Comparison of ENCODE assay signal across 17 cellular contexts in genomic region chr4:3611778-3612177, GRCh38.
DNase-seq lines count a peak whose midpoint lies in the region; TF ChIP-seq lines count a peak whose summit lies in the region.
"Had no signal": no experiment of that assay in that cellular context is flagged by ENCODE, and none has a peak within 500 bp of the region (broad histone marks: within the 10 kb centered on the region; RNA-seq: fewer than 3 reads in every experiment).

No MANE protein-coding gene starts in this region.

- H3K9me3 Mint-ChIP-seq in neural crest cell (peaks cover 10% of the 10 kb centered on the region), progenitor cell of endocrine pancreas (ENCODE audit: low read depth) (peaks cover 2% of the 10 kb centered on the region)
- H3K9me3 Mint-ChIP-seq in activated CD4-positive, alpha-beta T cell treated with anti-CD3 and anti-CD28 coated beads, Interleukin-2, amount 10 ng/mL, durations not matched to agents 24 days and 14 days, result peaks cover 17% of the 10 kb centered on the region
- H3K9me3 Mint-ChIP-seq: CD8-positive, alpha-beta T cell had no signal

- H3K36me3 Mint-ChIP-seq in neural crest cell (ENCODE audit: low read depth), result no peaks in the 10 kb centered on the region
- no peaks in the 10 kb centered on the region for H3K36me3 Mint-ChIP-seq in progenitor cell of endocrine pancreas (ENCODE audit: insufficient read depth)
- no peaks in the 10 kb centered on the region for H3K36me3 Mint-ChIP-seq in activated CD4-positive, alpha-beta T cell treated with anti-CD3 and anti-CD28 coated beads, Interleukin-2, amount 10 ng/mL, durations not matched to agents 24 days and 14 days (ENCODE audit: low read depth)
- H3K36me3 Mint-ChIP-seq: CD14-positive monocyte; CD8-positive, alpha-beta T cell had no signal

- intact Hi-C loops in ovary (cut with DNase I), result no loop called here
- intact Hi-C loops in activated CD4-positive, alpha-beta T cell treated with anti-CD3 and anti-CD28 coated beads, Interleukin-2, amount 10 ng/mL, durations not matched to agents 24 days and 14 days (cut with micrococcal nuclease), result no loop called here

- no peaks in the 10 kb centered on the region for H3K36me3 ChIP-seq in ovary
- H3K36me3 ChIP-seq: HAP-1 had no signal

- H3K27me3 Mint-ChIP-seq in neural crest cell (ENCODE audit: low read depth) (no peaks in the 10 kb centered on the region), progenitor cell of endocrine pancreas (peaks cover 10% of the 10 kb centered on the region)
- H3K27me3 Mint-ChIP-seq in activated CD4-positive, alpha-beta T cell treated with anti-CD3 and anti-CD28 coated beads, Interleukin-2, amount 10 ng/mL, durations not matched to agents 24 days and 14 days, result no peaks in the 10 kb centered on the region

- WGBS in ovary, 3 donors, result 84 to 87% (median 86%) methylated on average over 14 of the region's 14 CpGs

- DNase-seq in activated effector memory CD4-positive, alpha-beta T cell treated with anti-CD3 and anti-CD28 coated beads, Interleukin-2, amount 50 U/mL, for 16 hours, result peak; percentile 13
- no peak for DNase-seq in activated effector memory CD4-positive, alpha-beta T cell treated with Interleukin-2 at 50 U/mL for 16 hours
- DNase-seq in neural crest cell (ENCODE audit: low read depth, low spot score) (no peak), progenitor cell of endocrine pancreas (ENCODE audit: low spot score, unreplicated experiment) (no peak), ovary (no peak), NCI-H524 treated with DMSO at 0.1 percent for 48 hours (lab: John Stamatoyannopoulos, UW) (no peak)
- no peak for DNase-seq in activated CD4-positive, alpha-beta T cell treated with anti-CD3 and anti-CD28 coated beads, Interleukin-2, amount 10 ng/mL, durations not matched to agents 24 days and 14 days
- no peak for DNase-seq in activated CD4-positive, alpha-beta T cell treated with anti-CD3 and anti-CD28 coated beads for 1 hour
- DNase-seq: CD8-positive, alpha-beta T cell; COR-L47; DMS153; DMS79 treated with DMSO at 0.1 percent for 48 hours; EL; GM23248 had no signal

- H3K27ac ChIP-seq in ovary, result no peak overlapping the region
- H3K27ac ChIP-seq: 22Rv1, GM23248 had no signal

- peak overlapping the region; percentile 88 for H3K27ac Mint-ChIP-seq in neural crest cell (ENCODE audit: unreplicated experiment)
- peak overlapping the region; percentile 26 for H3K27ac Mint-ChIP-seq in progenitor cell of endocrine pancreas
- H3K27ac Mint-ChIP-seq in activated CD4-positive, alpha-beta T cell treated with anti-CD3 and anti-CD28 coated beads, Interleukin-2, amount 10 ng/mL, durations not matched to agents 24 days and 14 days, result no peak overlapping the region
- H3K27ac Mint-ChIP-seq: CD8-positive, alpha-beta T cell had no signal

- H3K9me3 ChIP-seq in ovary, result no peaks in the 10 kb centered on the region
- H3K9me3 ChIP-seq: HAP-1 had no signal

- TF ChIP-seq CTCF in neural crest cell (conservative IDR thresholded peaks at IDR 0.05), result no peak
- no peak for TF ChIP-seq CTCF in progenitor cell of endocrine pancreas (IDR thresholded peaks at IDR 0.05; ENCODE audit: unreplicated experiment)
- TF ChIP-seq CTCF in ovary (IDR thresholded peaks at IDR 0.05), result no peak

- H3K4me3 ChIP-seq in ovary, result no peak overlapping the region
- H3K4me3 ChIP-seq: GM23248, HAP-1 had no signal

- no peak overlapping the region for H3K4me3 Mint-ChIP-seq in neural crest cell
- no peak overlapping the region for H3K4me3 Mint-ChIP-seq in progenitor cell of endocrine pancreas (ENCODE audit: low read depth)
- no peak overlapping the region for H3K4me3 Mint-ChIP-seq in activated CD4-positive, alpha-beta T cell treated with anti-CD3 and anti-CD28 coated beads, Interleukin-2, amount 10 ng/mL, durations not matched to agents 24 days and 14 days
- H3K4me3 Mint-ChIP-seq: CD14-positive monocyte; CD8-positive, alpha-beta T cell had no signal

- H3K4me1 ChIP-seq in ovary (ENCODE audit: insufficient read depth), result peaks cover 5% of the 10 kb centered on the region
- H3K4me1 ChIP-seq: HAP-1 had no signal

- H3K27me3 ChIP-seq in ovary, result no peaks in the 10 kb centered on the region

- peaks cover 14% of the 10 kb centered on the region for H3K4me1 Mint-ChIP-seq in neural crest cell
- H3K4me1 Mint-ChIP-seq in progenitor cell of endocrine pancreas (ENCODE audit: low read depth), result no peaks in the 10 kb centered on the region
- no peaks in the 10 kb centered on the region for H3K4me1 Mint-ChIP-seq in activated CD4-positive, alpha-beta T cell treated with anti-CD3 and anti-CD28 coated beads, Interleukin-2, amount 10 ng/mL, durations not matched to agents 24 days and 14 days
- H3K4me1 Mint-ChIP-seq: CD14-positive monocyte had no signal

- TF ChIP-seq POLR2A in ovary (IDR thresholded peaks at IDR 0.05), result no peak

- TF ChIP-seq EP300 in ovary (IDR thresholded peaks at IDR 0.05), result no peak
